Comparison of ENCODE assay signal across 9 cellular contexts in the genomic region with DNA sequence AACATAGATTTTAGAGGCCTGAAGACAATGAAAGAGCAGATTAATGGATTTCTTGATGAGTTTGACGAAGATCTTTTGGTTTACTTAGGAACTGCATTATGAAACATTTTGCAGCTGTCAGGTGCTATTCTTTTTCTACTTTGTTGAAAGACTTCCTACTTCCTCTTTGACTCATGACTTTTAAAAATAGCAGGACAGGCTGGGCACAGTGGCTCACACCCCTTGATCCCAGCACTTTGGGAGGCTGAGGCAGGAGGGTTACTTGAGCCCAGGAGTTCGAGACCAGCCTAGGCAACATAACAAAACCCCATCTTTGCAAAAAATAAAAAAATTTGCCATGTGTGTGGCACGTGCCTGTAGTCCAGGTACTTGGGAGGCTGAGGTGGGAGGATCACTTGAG. TPM values are rescaled to one million over a fixed set of nuclear protein-coding genes. Genes with fewer than 3 reads are reported as not detected.
DNase-seq lines count a peak whose midpoint lies in the region; ATAC-seq and TF ChIP-seq lines count a peak whose summit lies in the region.
"Had no signal": no experiment of that assay in that cellular context is flagged by ENCODE, and none has a peak within 500 bp of the region (broad histone marks: within the 10 kb centered on the region; RNA-seq: fewer than 3 reads in every experiment).

No MANE protein-coding gene starts in this region.

- H3K79me2 ChIP-seq in Karpas-422 (ENCODE audit: low read length) = peaks cover 33% of the 10 kb centered on the region

- peak overlapping the region; percentile 35 for H3K27ac Mint-ChIP-seq in central memory CD8-positive, alpha-beta T cell (ENCODE audit: low read depth)

- H3K9me3 Mint-ChIP-seq in central memory CD8-positive, alpha-beta T cell = no peaks in the 10 kb centered on the region

- H3K9ac ChIP-seq in Karpas-422 (ENCODE audit: low read length) = peak overlapping the region; percentile 18; the same call in 1 of the 2 replicates
- no peak overlapping the region for H3K9ac ChIP-seq in subcutaneous abdominal adipose tissue (ENCODE audit: low read length in 5 of 5)

- peaks cover 14% of the 10 kb centered on the region for H3K4me1 Mint-ChIP-seq in central memory CD8-positive, alpha-beta T cell

- H3K27me3 ChIP-seq in Karpas-422 (ENCODE audit: low read length) (no peaks in the 10 kb centered on the region), subcutaneous abdominal adipose tissue (ENCODE audit: control insufficient read depth in 5 of 5, insufficient read depth in 4 of 5, low read length in 5 of 5) (no peaks in the 10 kb centered on the region), uterus (no peaks in the 10 kb centered on the region)

- TF ChIP-seq POLR2A in uterus (IDR thresholded peaks at IDR 0.05) = no peak

- H2AFZ ChIP-seq in Karpas-422 (ENCODE audit: low read length) = no peak overlapping the region

- no peak for DNase-seq in left ventricle myocardium superior
- no peak for DNase-seq in left cardiac atrium
- peak; percentile 63 for DNase-seq in Karpas-422
- DNase-seq in central memory CD8-positive, alpha-beta T cell (ENCODE audit: low spot score in 2 of 2) = no peak
- no peak for DNase-seq in uterus
- no peak for DNase-seq in stimulated activated CD4-positive, alpha-beta T cell treated with anti-CD3 and anti-CD28 coated beads, Interleukin-2, amount 100 ng/mL, for 48 hours

- ATAC-seq in left ventricle myocardium superior (peak; percentile 31), left cardiac atrium (no peak), GM21528 (IDR thresholded peaks at IDR 0.05; ENCODE audit: low FRiP score, unreplicated experiment) (no peak)
- no peak for ATAC-seq in central memory CD8-positive, alpha-beta T cell (replicated peaks; ENCODE audit: extremely low read depth, poor library complexity, severe bottlenecking)

- H3K27me3 Mint-ChIP-seq in central memory CD8-positive, alpha-beta T cell = no peaks in the 10 kb centered on the region

- no peaks in the 10 kb centered on the region for H3K9me2 ChIP-seq in Karpas-422 (replicated peaks; ENCODE audit: insufficient read depth, low read length)

- H3K36me3 ChIP-seq in Karpas-422 (ENCODE audit: insufficient read depth, low read length) (peaks cover 5% of the 10 kb centered on the region; the same call in 1 of the 2 replicates), subcutaneous abdominal adipose tissue (ENCODE audit: control insufficient read depth in 5 of 5, insufficient read depth in 5 of 5, low read length in 5 of 5) (peaks cover 12 to 50% (median 31%) of the 10 kb centered on the region in 5 donors), uterus (no peaks in the 10 kb centered on the region)

- intact Hi-C loops in left ventricle myocardium superior (cut with micrococcal nuclease) = no loop called here
- intact Hi-C loops in left cardiac atrium (cut with DNase I) = no loop called here
- intact Hi-C loops in uterus (cut with DNase I; ENCODE audit: low total_unique reads) = no loop called here

- peak overlapping the region; percentile 36 for H3K4me2 ChIP-seq in Karpas-422 (ENCODE audit: low read depth, low read length, poor library complexity, severe bottlenecking)

- peaks cover 30% of the 10 kb centered on the region for H3K4me1 ChIP-seq in Karpas-422 (ENCODE audit: low read length)
- H3K4me1 ChIP-seq in subcutaneous abdominal adipose tissue (ENCODE audit: control insufficient read depth in 5 of 5, insufficient read depth in 5 of 5, low read length in 5 of 5) = peaks cover 0 to 5% (median 3%) of the 10 kb centered on the region in 5 donors
- no peaks in the 10 kb centered on the region for H3K4me1 ChIP-seq in uterus

- peaks cover 61% of the 10 kb centered on the region for H3K36me3 Mint-ChIP-seq in central memory CD8-positive, alpha-beta T cell (ENCODE audit: insufficient read depth)

- H4K20me1 ChIP-seq in Karpas-422 (ENCODE audit: insufficient read depth, low read depth, low read length) = no peaks in the 10 kb centered on the region

- no peaks in the 10 kb centered on the region for H3K9me3 ChIP-seq in Karpas-422 (ENCODE audit: low read length)
- no peaks in the 10 kb centered on the region for H3K9me3 ChIP-seq in subcutaneous abdominal adipose tissue (ENCODE audit: control insufficient read depth in 5 of 5, low read length in 5 of 5)
- no peaks in the 10 kb centered on the region for H3K9me3 ChIP-seq in uterus

- H3K4me3 ChIP-seq in Karpas-422 (ENCODE audit: low read length) = no peak overlapping the region
- H3K4me3 ChIP-seq in subcutaneous abdominal adipose tissue (ENCODE audit: low read depth in 1 of 5, low read length in 5 of 5) = no peak overlapping the region
- no peak overlapping the region for H3K4me3 ChIP-seq in uterus
- H3K4me3 ChIP-seq: lung had no signal

- no peak for TF ChIP-seq CTCF in uterus (IDR thresholded peaks at IDR 0.05)

- H3K4me3 Mint-ChIP-seq in central memory CD8-positive, alpha-beta T cell = no peak overlapping the region

- H3K27ac ChIP-seq in Karpas-422 (ENCODE audit: low read length) (peak overlapping the region; percentile 90), subcutaneous abdominal adipose tissue (ENCODE audit: low read depth, low read length) (peak overlapping the region; percentile 11), uterus (no peak overlapping the region)

RNA-seq across cellular contexts. Expression of gene ITCH, which starts 52.0 kb away (rescaled TPM):
- total RNA-seq in left ventricle myocardium superior (39.5 TPM), left cardiac atrium (10 to 100 TPM; 38.8 to 45.6 TPM), uterus (10 to 100 TPM; 35.6 to 97.9 (median 65.4) TPM)
- total RNA-seq in Karpas-422 (2014; rRNA removed; shearing (Covaris generic); ENCODE audit: low replicate concordance) = 38.7 and 54.8 TPM in 2 replicates

Comparison
In these comparisons a context has a peak if more than half of its experiments do, and no peak if none do; other contexts are left out.
1. H3K27ac ChIP-seq: peak in Karpas-422 (single experiment) and subcutaneous abdominal adipose tissue (single experiment); none in uterus (0 of 2).